ENCODE assay signal across 16 cellular contexts in genomic region chr5:139396691-139397090, GRCh38. TPM values are rescaled to one million over a fixed set of nuclear protein-coding genes. Genes with fewer than 3 reads are reported as not detected.
DNase-seq lines count a peak whose midpoint lies in the region; ATAC-seq and TF ChIP-seq lines count a peak whose summit lies in the region.
"Had no signal": no experiment of that assay in that cellular context is flagged by ENCODE, and none has a peak within 500 bp of the region (broad histone marks: within the 10 kb centered on the region; RNA-seq: fewer than 3 reads in every experiment).

No MANE protein-coding gene starts in this region.

- no peak overlapping the region for H4K91ac ChIP-seq in trophoblast cell (ENCODE audit: low read depth, low read length)

- no peaks in the 10 kb centered on the region for H3K79me1 ChIP-seq in trophoblast cell (ENCODE audit: low read length)

- H2BK5ac ChIP-seq in trophoblast cell (ENCODE audit: low read depth, low read length, poor library complexity) = no peak overlapping the region

- intact Hi-C loops in activated naive CD4-positive, alpha-beta T cell treated with anti-CD3 and anti-CD28 coated beads for 36 hours (cut with micrococcal nuclease) = no loop called here

- peaks cover 32% of the 10 kb centered on the region for H3K27me3 ChIP-seq in trophoblast cell (ENCODE audit: insufficient read depth, low read length)

- H3K18ac ChIP-seq in trophoblast cell (ENCODE audit: low read length) = no peak overlapping the region

- WGBS in trophoblast cell (ENCODE audit: extremely low coverage, insufficient coverage, insufficient read length) = no CpG with 5 or more reads among the region's 8 CpGs

- H3K27ac ChIP-seq in trophoblast cell (ENCODE audit: low read depth, low read length) = no peak overlapping the region
- H3K27ac ChIP-seq: HL-60 had no signal

- H3K14ac ChIP-seq in trophoblast cell (ENCODE audit: low read length) = no peak overlapping the region

- H2AK5ac ChIP-seq in trophoblast cell (ENCODE audit: low read length) = no peak overlapping the region

- no peak overlapping the region for H2BK12ac ChIP-seq in trophoblast cell (ENCODE audit: low read length)

- H3K79me2 ChIP-seq in trophoblast cell (ENCODE audit: control insufficient read depth, insufficient read depth, low read length, poor library complexity) = peaks cover 5% of the 10 kb centered on the region

- no peak overlapping the region for H4K12ac ChIP-seq in trophoblast cell (ENCODE audit: low read depth, low read length)

- TF ChIP-seq CTCF in endothelial cell (IDR thresholded peaks at IDR 0.05; ENCODE audit: unreplicated experiment) = no peak

- H3K4me2 ChIP-seq in trophoblast cell (ENCODE audit: low read length) = no peak overlapping the region

- H3K36me3 ChIP-seq in trophoblast cell (ENCODE audit: control insufficient read depth in 1 of 2, insufficient read depth in 2 of 2, low read length in 2 of 2) = no peaks in the 10 kb centered on the region

- H3K23ac ChIP-seq in trophoblast cell (ENCODE audit: low read length) = no peak overlapping the region

- H3K4me3 Mint-ChIP-seq in activated naive CD4-positive, alpha-beta T cell treated with anti-CD3 and anti-CD28 coated beads, Interleukin-2, amount 10 ng/mL, durations not matched to agents 7 days and 5 days = no peak overlapping the region
- H3K4me3 Mint-ChIP-seq in activated naive CD4-positive, alpha-beta T cell treated with anti-CD3 and anti-CD28 coated beads for 36 hours = no peak overlapping the region
- peak overlapping the region; percentile 65 for H3K4me3 Mint-ChIP-seq in T-helper 17 cell
- H3K4me3 Mint-ChIP-seq in endothelial cell (ENCODE audit: unreplicated experiment) = peak overlapping the region; percentile 17

- H4K8ac ChIP-seq in trophoblast cell (ENCODE audit: low read depth, low read length) = no peak overlapping the region

- ATAC-seq in T-helper 17 cell = no peak

- peaks cover 19 to 24% of the 10 kb centered on the region in 2 experiments for H3K4me1 ChIP-seq in trophoblast cell (ENCODE audit: control insufficient read depth in 1 of 2, insufficient read depth in 2 of 2, low read length in 2 of 2)

- no peak overlapping the region for H3K9ac ChIP-seq in trophoblast cell (ENCODE audit: low read length)

- peaks cover 8% of the 10 kb centered on the region for H3K36me3 Mint-ChIP-seq in activated naive CD4-positive, alpha-beta T cell treated with anti-CD3 and anti-CD28 coated beads, Interleukin-2, amount 10 ng/mL, durations not matched to agents 7 days and 5 days
- peaks cover 1% of the 10 kb centered on the region for H3K36me3 Mint-ChIP-seq in activated naive CD4-positive, alpha-beta T cell treated with anti-CD3 and anti-CD28 coated beads for 36 hours (ENCODE audit: low read depth)
- H3K36me3 Mint-ChIP-seq in T-helper 17 cell (ENCODE audit: low read depth) (no peaks in the 10 kb centered on the region), endothelial cell (ENCODE audit: low read depth, unreplicated experiment) (peaks cover 9% of the 10 kb centered on the region)

- peaks cover 36% of the 10 kb centered on the region for H3K4me1 Mint-ChIP-seq in activated naive CD4-positive, alpha-beta T cell treated with anti-CD3 and anti-CD28 coated beads, Interleukin-2, amount 10 ng/mL, durations not matched to agents 7 days and 5 days
- peaks cover 22% of the 10 kb centered on the region for H3K4me1 Mint-ChIP-seq in activated naive CD4-positive, alpha-beta T cell treated with anti-CD3 and anti-CD28 coated beads for 36 hours (ENCODE audit: low read depth)
- H3K4me1 Mint-ChIP-seq in T-helper 17 cell = peaks cover 14% of the 10 kb centered on the region
- peaks cover 26% of the 10 kb centered on the region for H3K4me1 Mint-ChIP-seq in endothelial cell (ENCODE audit: unreplicated experiment)

- CTCF ChIA-PET in activated naive CD4-positive, alpha-beta T cell treated with anti-CD3 and anti-CD28 coated beads, Interleukin-2, amount 10 ng/mL, durations not matched to agents 7 days and 5 days (lab: Charles Lee) = interaction anchor here (1.3 to 1.6 kb wide), 2 partner anchors 14 to 117 kb away, joined by 3 read pairs; no protein-coding TSS in a partner anchor
- CTCF ChIA-PET in activated naive CD4-positive, alpha-beta T cell treated with anti-CD3 and anti-CD28 coated beads for 36 hours (lab: Charles Lee) = interaction anchor here (0.6 kb wide), 2 partner anchors 48 to 572 kb away, joined by 3 to 5 read pairs; no protein-coding TSS in a partner anchor

- no peaks in the 10 kb centered on the region for H3K9me3 Mint-ChIP-seq in activated naive CD4-positive, alpha-beta T cell treated with anti-CD3 and anti-CD28 coated beads, Interleukin-2, amount 10 ng/mL, durations not matched to agents 7 days and 5 days
- H3K9me3 Mint-ChIP-seq in activated naive CD4-positive, alpha-beta T cell treated with anti-CD3 and anti-CD28 coated beads for 36 hours = no peaks in the 10 kb centered on the region
- no peaks in the 10 kb centered on the region for H3K9me3 Mint-ChIP-seq in endothelial cell (ENCODE audit: unreplicated experiment)
- H3K9me3 Mint-ChIP-seq: CD4-positive, alpha-beta T cell had no signal

- DNase-seq in activated naive CD4-positive, alpha-beta T cell treated with anti-CD3 and anti-CD28 coated beads, Interleukin-2, amount 10 ng/mL, durations not matched to agents 7 days and 5 days = no peak
- no peak for DNase-seq in activated naive CD4-positive, alpha-beta T cell treated with anti-CD3 and anti-CD28 coated beads for 36 hours
- DNase-seq in T-helper 17 cell = no peak
- no peak for DNase-seq in endothelial cell (ENCODE audit: low spot score)
- peak; percentile 57 to 71 for DNase-seq in trophoblast cell
- no peak for DNase-seq in NCI-H128 (lab: John Stamatoyannopoulos, UW; ENCODE audit: unreplicated experiment)
- DNase-seq in occipital lobe (lab: John Stamatoyannopoulos, UW) = no peak
- no peak for DNase-seq in anterior cingulate cortex (lab: John Stamatoyannopoulos, UW)
- DNase-seq: CD4-positive, alpha-beta T cell; DMS79; KBM-7; NCI-H1092; NCI-H1694 had no signal

- no peak overlapping the region for H3K4me3 ChIP-seq in trophoblast cell (ENCODE audit: low read depth, low read length)

- peak overlapping the region; percentile 55 for H3K27ac Mint-ChIP-seq in activated naive CD4-positive, alpha-beta T cell treated with anti-CD3 and anti-CD28 coated beads, Interleukin-2, amount 10 ng/mL, durations not matched to agents 7 days and 5 days
- no peak overlapping the region for H3K27ac Mint-ChIP-seq in activated naive CD4-positive, alpha-beta T cell treated with anti-CD3 and anti-CD28 coated beads for 36 hours
- H3K27ac Mint-ChIP-seq in T-helper 17 cell (no peak overlapping the region), endothelial cell (ENCODE audit: unreplicated experiment) (peak overlapping the region; percentile 93)
- H3K27ac Mint-ChIP-seq: CD4-positive, alpha-beta T cell had no signal

- no peak overlapping the region for H3K4ac ChIP-seq in trophoblast cell (ENCODE audit: low read depth, low read length)

- no peak overlapping the region for H2AFZ ChIP-seq in trophoblast cell (ENCODE audit: insufficient read depth, low read length, poor library complexity)

- no peak overlapping the region for H2BK120ac ChIP-seq in trophoblast cell (ENCODE audit: insufficient read depth, low read length, poor library complexity)

- no peaks in the 10 kb centered on the region for H3K9me3 ChIP-seq in T-helper 17 cell (ENCODE audit: control insufficient read depth, low read length, poor library complexity, severe bottlenecking)
- peaks cover 2% of the 10 kb centered on the region for H3K9me3 ChIP-seq in trophoblast cell (ENCODE audit: insufficient read depth, low read depth, low read length)

- peaks cover 30% of the 10 kb centered on the region for H3K27me3 Mint-ChIP-seq in activated naive CD4-positive, alpha-beta T cell treated with anti-CD3 and anti-CD28 coated beads, Interleukin-2, amount 10 ng/mL, durations not matched to agents 7 days and 5 days
- H3K27me3 Mint-ChIP-seq in activated naive CD4-positive, alpha-beta T cell treated with anti-CD3 and anti-CD28 coated beads for 36 hours (ENCODE audit: low read depth) = no peaks in the 10 kb centered on the region
- H3K27me3 Mint-ChIP-seq in T-helper 17 cell (no peaks in the 10 kb centered on the region), endothelial cell (ENCODE audit: unreplicated experiment) (peaks cover 12% of the 10 kb centered on the region)
- H3K27me3 Mint-ChIP-seq: CD4-positive, alpha-beta T cell had no signal

RNA-seq across cellular contexts. Expression of gene PROB1, which starts 1.8 kb away (rescaled TPM):
- total RNA-seq in activated naive CD4-positive, alpha-beta T cell treated with anti-CD3 and anti-CD28 coated beads for 36 hours = 1 to 10 TPM; 1.1 to 1.2 TPM
- total RNA-seq in T-helper 17 cell (under 1 TPM; 0.57 to 0.72 TPM), endothelial cell (ENCODE audit: unreplicated experiment) (7.3 TPM), occipital lobe (0.16 TPM)
- polyA plus RNA-seq in trophoblast cell (2013) = 2.4 and 2.7 TPM in 2 replicates

RNA-seq across cellular contexts. Expression of gene MZB1, which starts 7.0 kb away (rescaled TPM):
- total RNA-seq in activated naive CD4-positive, alpha-beta T cell treated with anti-CD3 and anti-CD28 coated beads for 36 hours = 1 to 10 TPM; 2.0 to 2.8 TPM
- 1 to 10 TPM; 2.2 to 3.1 TPM for total RNA-seq in T-helper 17 cell
- 0.38 TPM for total RNA-seq in endothelial cell (ENCODE audit: unreplicated experiment)
- polyA plus RNA-seq in trophoblast cell (2013) = 0.15 and 0.35 TPM in 2 replicates
- total RNA-seq in occipital lobe = not detected
- total RNA-seq: A673, G401 had no signal

RNA-seq across cellular contexts. Expression of gene SPATA24, which starts 7.2 kb away (rescaled TPM):
- total RNA-seq in activated naive CD4-positive, alpha-beta T cell treated with anti-CD3 and anti-CD28 coated beads for 36 hours = 1 to 10 TPM; 6.0 to 7.4 TPM
- total RNA-seq in T-helper 17 cell (1 to 10 TPM; 3.8 to 4.1 TPM), endothelial cell (ENCODE audit: unreplicated experiment) (7.6 TPM), occipital lobe (3.6 TPM)
- 4.6 and 5.4 TPM in 2 replicates for polyA plus RNA-seq in trophoblast cell (2013)

RNA-seq across cellular contexts. Expression of gene SLC23A1, which starts 13.6 kb away (rescaled TPM):
- under 1 TPM in 1 of 2 experiments, not detected in 1; 0.62 TPM for total RNA-seq in activated naive CD4-positive, alpha-beta T cell treated with anti-CD3 and anti-CD28 coated beads for 36 hours
- not detected for total RNA-seq in T-helper 17 cell
- total RNA-seq in endothelial cell (ENCODE audit: unreplicated experiment) = not detected
- polyA plus RNA-seq in trophoblast cell (2013) = 0.18 and 0.31 TPM in 2 replicates
- total RNA-seq in occipital lobe = not detected
- total RNA-seq: A673; CD4-positive, alpha-beta T cell; G401 had no signal

RNA-seq across cellular contexts. Expression of gene DNAJC18, which starts 42.6 kb away (rescaled TPM):
- total RNA-seq in activated naive CD4-positive, alpha-beta T cell treated with anti-CD3 and anti-CD28 coated beads for 36 hours = 10 to 100 TPM; 18.1 to 18.8 TPM
- total RNA-seq in T-helper 17 cell (1 to 10 TPM; 4.0 to 8.7 TPM), endothelial cell (ENCODE audit: unreplicated experiment) (69.6 TPM), occipital lobe (46.6 TPM)
- polyA plus RNA-seq in trophoblast cell (2013) = 8.8 and 10.8 TPM in 2 replicates

Comparison
In these comparisons a context has a peak if more than half of its experiments do, and no peak if none do; other contexts are left out.
1. H3K27ac Mint-ChIP-seq: peak in activated naive CD4-positive, alpha-beta T cell treated with anti-CD3 and anti-CD28 coated beads, Interleukin-2, amount 10 ng/mL, durations not matched to agents 7 days and 5 days (single experiment) and endothelial cell (single experiment); none in activated naive CD4-positive, alpha-beta T cell treated with anti-CD3 and anti-CD28 coated beads for 36 hours (single experiment) and T-helper 17 cell (single experiment).
2. DNase-seq: peak in trophoblast cell (2 of 2); none in activated naive CD4-positive, alpha-beta T cell treated with anti-CD3 and anti-CD28 coated beads, Interleukin-2, amount 10 ng/mL, durations not matched to agents 7 days and 5 days (single experiment), activated naive CD4-positive, alpha-beta T cell treated with anti-CD3 and anti-CD28 coated beads for 36 hours (single experiment), T-helper 17 cell (0 of 3), endothelial cell (single experiment), NCI-H128 (single experiment), occipital lobe (single experiment) and anterior cingulate cortex (0 of 58).
3. H3K4me3 Mint-ChIP-seq: peak in T-helper 17 cell (single experiment) and endothelial cell (single experiment); none in activated naive CD4-positive, alpha-beta T cell treated with anti-CD3 and anti-CD28 coated beads, Interleukin-2, amount 10 ng/mL, durations not matched to agents 7 days and 5 days (single experiment) and activated naive CD4-positive, alpha-beta T cell treated with anti-CD3 and anti-CD28 coated beads for 36 hours (single experiment).